17 cellular contexts compared by ENCODE assay signal in the genomic region with DNA sequence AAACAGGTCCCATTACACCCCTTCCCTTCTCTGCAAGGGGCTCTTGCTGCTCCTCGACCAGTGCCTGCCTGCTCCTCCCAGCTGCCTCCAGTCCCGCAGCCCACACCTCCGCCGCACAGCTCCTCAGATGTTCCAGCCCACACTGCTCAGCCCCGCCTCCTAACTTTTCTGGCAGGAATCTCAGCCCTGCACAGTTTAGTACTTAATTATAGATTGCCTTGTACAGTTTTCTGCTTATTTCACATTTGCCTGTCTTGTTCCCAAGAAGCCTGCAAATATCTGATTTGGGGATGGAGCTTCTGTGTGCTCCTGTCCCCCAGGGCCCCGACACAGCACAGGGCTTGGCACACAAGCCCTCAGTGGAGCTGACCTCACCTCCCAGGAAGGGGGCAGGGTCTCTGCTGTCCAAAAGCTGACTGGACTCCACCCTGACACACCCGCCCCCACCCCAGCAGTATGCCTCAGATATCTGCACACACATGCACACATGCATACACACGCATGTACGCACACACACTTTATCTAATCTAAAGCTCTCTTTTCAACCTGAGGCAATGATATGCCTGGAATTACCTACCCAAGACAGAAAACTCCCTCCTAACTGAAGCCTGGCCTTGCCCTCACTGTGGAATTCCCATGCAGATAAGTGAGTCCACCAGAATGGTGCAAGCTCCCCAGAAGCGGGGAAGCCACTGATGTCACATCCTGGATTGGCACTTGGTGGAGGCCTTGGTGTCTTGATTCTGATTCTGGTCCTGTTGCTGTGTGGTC. TPM values are rescaled to one million over a fixed set of nuclear protein-coding genes. Genes with fewer than 3 reads are reported as not detected.
DNase-seq lines count a peak whose midpoint lies in the region; ATAC-seq and TF ChIP-seq lines count a peak whose summit lies in the region.
"Had no signal": no experiment of that assay in that cellular context is flagged by ENCODE, and none has a peak within 500 bp of the region (broad histone marks: within the 10 kb centered on the region; RNA-seq: fewer than 3 reads in every experiment).

No MANE protein-coding gene starts in this region.

- H2AK5ac ChIP-seq in neuronal stem cell (ENCODE audit: low read depth, low read length), result no peak overlapping the region

- H2AFZ ChIP-seq in neuronal stem cell (ENCODE audit: low read length), result no peak overlapping the region

- H3K27ac ChIP-seq in A673 (ENCODE audit: low read depth, low read length, poor library complexity, severe bottlenecking) (no peak overlapping the region), neuronal stem cell (replicated peaks; ENCODE audit: low read length) (no peak overlapping the region)
- H3K27ac ChIP-seq: heart right ventricle had no signal

- no peak overlapping the region for H2BK5ac ChIP-seq in neuronal stem cell (ENCODE audit: low read length)

- H3K9ac ChIP-seq in neuronal stem cell (ENCODE audit: low read depth, low read length, poor library complexity), result no peak overlapping the region

- no peaks in the 10 kb centered on the region for H3K9me3 ChIP-seq in A673 (ENCODE audit: low read depth, low read length, poor library complexity, severe bottlenecking)
- peaks cover 0 to 3% of the 10 kb centered on the region in 2 donors for H3K9me3 ChIP-seq in neuronal stem cell (replicated peaks in 1 of 2; ENCODE audit: control insufficient read depth in 2 of 2, insufficient read depth in 1 of 2, low read depth in 1 of 2, low read length in 2 of 2)

- WGBS in neuronal stem cell (ENCODE audit: extremely low coverage in 2 of 2, insufficient read length in 2 of 2, insufficient replicate concordance in 1 of 2), 2 donors, result no CpG with 5 or more reads among the region's 10 CpGs

- H3K23ac ChIP-seq in neuronal stem cell (ENCODE audit: low read depth, low read length, poor library complexity), result no peak overlapping the region

- H3K4me3 ChIP-seq in A673 (ENCODE audit: low read depth, low read length, poor library complexity, severe bottlenecking) (no peak overlapping the region), epithelial cell of esophagus (ENCODE audit: low read length) (no peak overlapping the region), neuronal stem cell (ENCODE audit: low read length in 2 of 2) (no peak overlapping the region)
- H3K4me3 ChIP-seq: heart right ventricle had no signal

- H4K91ac ChIP-seq in neuronal stem cell (ENCODE audit: low read depth, low read length, poor library complexity), result no peak overlapping the region

- no peaks in the 10 kb centered on the region for H3K79me1 ChIP-seq in neuronal stem cell (ENCODE audit: low read depth, low read length)

- no peak overlapping the region for H3K14ac ChIP-seq in neuronal stem cell (ENCODE audit: low read length)

- H3K36me3 ChIP-seq in A673 (ENCODE audit: insufficient read depth, low read length, poor library complexity, severe bottlenecking) (no peaks in the 10 kb centered on the region), neuronal stem cell (replicated peaks in 1 of 2; ENCODE audit: control insufficient read depth in 2 of 2, insufficient read depth in 2 of 2, low read length in 2 of 2) (no peaks in the 10 kb centered on the region)
- H3K36me3 ChIP-seq: heart right ventricle had no signal

- no peak overlapping the region for H2BK120ac ChIP-seq in neuronal stem cell (ENCODE audit: low read depth, low read length)

- no peak overlapping the region for H3K4ac ChIP-seq in neuronal stem cell (ENCODE audit: low read length)

- POLR2A ChIA-PET in A673 (lab: Charles Lee; ENCODE audit: low non-redundant PET), result no interaction called here

- H3K18ac ChIP-seq in neuronal stem cell (ENCODE audit: low read length), result peak overlapping the region; percentile 30

- H3K4me2 ChIP-seq in neuronal stem cell (ENCODE audit: insufficient read depth, low read length, poor library complexity, severe bottlenecking), result no peak overlapping the region

- peak overlapping the region; percentile 17 for H2BK15ac ChIP-seq in neuronal stem cell (ENCODE audit: low read length)

- peak; percentile 47 for DNase-seq in A673 (ENCODE audit: low spot score)
- DNase-seq in NCI-H69 (lab: John Stamatoyannopoulos, UW), result peak; percentile 25
- DNase-seq in epithelial cell of esophagus (ENCODE audit: low read depth), result peak; percentile 32
- no peak for DNase-seq in neuronal stem cell (ENCODE audit: low spot score)
- no peak for DNase-seq in NCI-H187 treated with DMSO at 0.1 percent for 48 hours (lab: John Stamatoyannopoulos, UW)
- DNase-seq in NCI-H82 (lab: John Stamatoyannopoulos, UW), result no peak
- DNase-seq in SHP77 (lab: John Stamatoyannopoulos, UW), result no peak
- DNase-seq: activated B cell treated with CpG ODN at 0.5 μM for 24 hours; activated T-cell treated with anti-CD3 and anti-CD28 coated beads for 4 hours; aorta; heart right ventricle; NCI-H2029 treated with DMSO at 0.1 percent for 48 hours; stimulated activated CD4-positive, alpha-beta T cell treated with anti-CD3 and anti-CD28 coated beads, Interleukin-12 subunit alpha, Interleukin-12 subunit beta, amount 100 ng/mL, for 4 hours had no signal

- CTCF ChIA-PET in A673 (lab: Charles Lee), result no interaction called here

- no peak for ATAC-seq in HG03095 (IDR thresholded peaks at IDR 0.05; ENCODE audit: unreplicated experiment)

- H2BK12ac ChIP-seq in neuronal stem cell (ENCODE audit: low read length), result no peak overlapping the region

- BruUV-seq in A673 (replicated peaks; lab: Mats Ljungman, UMichigan), result no TSS peak

- H3K27me3 ChIP-seq in A673 (replicated peaks; ENCODE audit: insufficient read depth, low read depth, low read length, poor library complexity), result no peaks in the 10 kb centered on the region
- peaks cover 0 to 1% (median 0%) of the 10 kb centered on the region in 3 experiments for H3K27me3 ChIP-seq in neuronal stem cell (ENCODE audit: control insufficient read depth in 3 of 3, insufficient read depth in 3 of 3, low read depth in 1 of 3, low read length in 3 of 3)

- intact Hi-C loops in A673 (cut with micrococcal nuclease; ENCODE audit: unreplicated experiment), result no loop called here

- TF ChIP-seq CTCF in A673 (conservative IDR thresholded peaks at IDR 0.05; ENCODE audit: low read depth, low read length), result no peak
- no peak for TF ChIP-seq CTCF in epithelial cell of esophagus (IDR thresholded peaks at IDR 0.05; ENCODE audit: insufficient read depth, low read depth, low read length, missing control alignments)

- no peaks in the 10 kb centered on the region for H3K4me1 ChIP-seq in A673 (ENCODE audit: insufficient read depth, low read length, poor library complexity, severe bottlenecking)
- no peaks in the 10 kb centered on the region for H3K4me1 ChIP-seq in neuronal stem cell (ENCODE audit: control insufficient read depth in 2 of 2, insufficient read depth in 1 of 2, low read depth in 1 of 2, low read length in 2 of 2)
- H3K4me1 ChIP-seq: heart right ventricle had no signal

- no peak overlapping the region for H4K8ac ChIP-seq in neuronal stem cell (ENCODE audit: low read depth, low read length)

RNA-seq across cellular contexts. Expression of gene PNPLA1, which starts 1.2 kb away (rescaled TPM):
- total RNA-seq in A673 (2021), result 0.20 and 0.26 TPM in 2 replicates
- polyA plus RNA-seq in neuronal stem cell (2013, experiment 1 of 2), result 0.04 TPM
- polyA plus RNA-seq in neuronal stem cell (2013, experiment 2 of 2), result 0.07 TPM
- total RNA-seq: activated B cell treated with CpG ODN at 0.5 μM for 24 hours, lung microvascular endothelial cell, urinary bladder had no signal
- polyA plus RNA-seq: AG04450, heart right ventricle had no signal

Comparison
In these comparisons a context has a peak if more than half of its experiments do, and no peak if none do; other contexts are left out.
1. DNase-seq: peak in A673 (single experiment), NCI-H69 (single experiment) and epithelial cell of esophagus (single experiment); none in neuronal stem cell (single experiment), NCI-H187 treated with DMSO at 0.1 percent for 48 hours (single experiment), NCI-H82 (single experiment) and SHP77 (0 of 2).